Comparison of ENCODE assay signal across 1 cellular context in the genomic region with DNA sequence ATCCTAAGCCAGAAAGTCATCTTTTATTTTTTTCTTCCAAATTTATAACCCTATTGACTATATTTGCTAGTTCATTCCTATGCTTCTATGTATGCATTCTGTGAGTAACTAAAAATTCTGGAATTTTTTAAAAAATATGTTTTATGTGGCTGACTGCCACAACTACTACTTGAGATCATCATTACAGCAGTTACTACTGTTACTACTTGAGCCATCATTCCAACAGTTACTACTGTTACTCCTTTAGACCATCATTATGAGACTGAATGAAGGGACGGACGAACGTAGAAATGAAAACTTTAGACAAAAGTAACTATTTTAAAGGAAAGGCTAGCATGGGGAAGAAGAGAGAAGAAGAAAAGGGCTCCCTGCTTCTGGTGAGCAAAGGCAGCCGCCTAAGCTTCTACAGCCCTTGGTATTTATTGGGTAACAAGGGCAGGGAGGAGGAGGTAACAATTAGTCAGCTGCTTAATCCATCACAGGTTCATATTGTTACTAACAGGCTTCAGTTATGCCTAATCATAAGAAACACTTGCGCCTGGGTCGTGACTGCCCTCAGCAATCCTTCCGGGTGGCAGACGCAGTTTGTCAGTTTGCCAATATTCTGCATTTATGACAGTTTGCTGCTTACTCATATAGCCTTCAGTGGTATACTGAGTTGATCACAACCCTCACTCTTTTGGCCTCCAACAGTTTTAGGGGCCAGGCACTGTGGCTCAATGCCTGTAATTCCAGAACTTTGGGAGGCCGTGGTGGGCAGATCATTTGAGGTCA.
TF ChIP-seq lines count a peak whose summit lies in the region.

No MANE protein-coding gene starts in this region.

TF ChIP-seq in IMR-90, 13 proteins besides CTCF, POLR2A, EP300 and RAD21:
- peak; percentile 35 for TF ChIP-seq CEBPB (IDR thresholded peaks at IDR 0.05; ENCODE audit: low read depth, low read length)
- no peak for TF ChIP-seq MXI1 (IDR thresholded peaks at IDR 0.05; ENCODE audit: borderline replicate concordance, low read depth, low read length)
